1 cellular context compared by ENCODE assay signal in genomic region chr7:118184392-118184899, GRCh38.
A peak's percentile ranks its signal among the peaks of the same experiment; 100 is the strongest.
TF ChIP-seq lines count a peak whose summit lies in the region.

No MANE protein-coding gene starts in this region.

TF ChIP-seq in HCT116, 20 proteins besides CTCF, POLR2A, EP300 and RAD21 (continued from another document):
- TF ChIP-seq ZBTB33 (IDR thresholded peaks at IDR 0.05; ENCODE audit: extremely low read depth, insufficient replicate concordance, low read length) (no peak), ZFX (IDR thresholded peaks at IDR 0.05) (peak; percentile 62), TCF7L2 (IDR thresholded peaks at IDR 0.05; ENCODE audit: borderline replicate concordance, extremely low read depth, insufficient read depth, insufficient read length) (no peak), MAX (IDR thresholded peaks at IDR 0.05) (no peak)
